Comparison of ENCODE assay signal across 8 cellular contexts in the genomic region with DNA sequence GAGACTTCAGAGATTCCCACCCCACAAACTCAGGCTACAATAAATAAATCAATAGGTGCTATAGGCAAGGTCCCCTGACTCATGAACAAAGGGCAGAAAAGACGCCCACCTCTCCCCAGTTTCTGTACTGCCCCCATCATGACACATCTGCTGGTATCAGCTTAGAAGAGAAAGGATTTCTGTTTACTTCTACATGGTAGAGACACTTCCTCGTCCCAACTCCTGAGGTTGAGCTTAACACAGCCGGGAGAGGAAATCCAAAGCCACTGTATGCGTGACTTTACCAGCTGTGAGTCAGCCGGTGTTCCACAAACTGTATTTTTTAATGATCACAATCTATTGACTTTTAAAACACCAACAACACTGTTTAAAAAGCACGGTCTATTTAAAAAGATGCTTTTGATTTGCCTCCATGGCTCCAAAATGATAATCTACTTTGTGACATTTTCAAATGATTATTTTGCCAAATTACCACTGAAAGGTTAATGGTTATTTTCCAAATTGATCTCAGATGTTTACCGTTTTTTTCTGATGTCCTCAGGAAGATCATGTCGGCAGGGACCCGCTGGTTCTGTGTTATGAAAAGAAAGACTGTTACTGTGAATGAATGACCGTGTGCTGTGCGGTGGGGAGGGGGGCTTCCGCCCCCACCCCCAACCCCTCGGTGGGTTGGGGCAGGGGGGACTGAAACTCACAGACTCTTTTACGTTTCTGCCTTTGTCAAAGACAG.
DNase-seq lines count a peak whose midpoint lies in the region; ATAC-seq, FAIRE-seq and TF ChIP-seq lines count a peak whose summit lies in the region.

No MANE protein-coding gene starts in this region.

- H3K4me1 Mint-ChIP-seq in T-cell: peaks cover 10 to 21% (median 17%) of the 10 kb centered on the region in 3 donors

- no peaks in the 10 kb centered on the region for H3K9me3 Mint-ChIP-seq in T-cell

- no peak for FAIRE-seq in bronchial epithelial cell (lab: Jason Lieb, UNC)

- peaks cover 18% of the 10 kb centered on the region for H3K4me1 ChIP-seq in mucosa of stomach (ENCODE audit: control insufficient read depth, insufficient read depth, low read length)

- peak overlapping the region; percentile 35 for H3K9ac ChIP-seq in mucosa of stomach (ENCODE audit: low read length)

- H3K9me3 ChIP-seq in mucosa of stomach (ENCODE audit: control insufficient read depth, low read length): no peaks in the 10 kb centered on the region

- H3K4me3 Mint-ChIP-seq in T-cell: no peak overlapping the region

- no peak for TF ChIP-seq CTCF in bronchial epithelial cell (IDR thresholded peaks at IDR 0.05; ENCODE audit: insufficient read depth, low read length, severe bottlenecking)

- H3K36me3 ChIP-seq in bronchial epithelial cell (ENCODE audit: control insufficient read depth, insufficient read depth, low read length) (peaks cover 2% of the 10 kb centered on the region), mucosa of stomach (ENCODE audit: control insufficient read depth, insufficient read depth, low read length) (peaks cover 5% of the 10 kb centered on the region)

- DNase-seq in CD1c-positive myeloid dendritic cell (ENCODE audit: extremely low spot score): peak; percentile 19
- peak; percentile 69 for DNase-seq in KBM-7
- peak; percentile 79 for DNase-seq in bronchial epithelial cell (ENCODE audit: low read depth)
- no peak for DNase-seq in cerebellar cortex (ENCODE audit: low spot score)
- DNase-seq in T-cell: no peak
- no peak for DNase-seq in inferior parietal cortex (ENCODE audit: extremely low spot score)

- H3K27me3 Mint-ChIP-seq in T-cell: peaks cover 11 to 26% of the 10 kb centered on the region in 2 donors

- H3K27me3 ChIP-seq in bronchial epithelial cell (ENCODE audit: control insufficient read depth, insufficient read depth, low read length) (no peaks in the 10 kb centered on the region), mucosa of stomach (ENCODE audit: control insufficient read depth, insufficient read depth, low read length) (no peaks in the 10 kb centered on the region)

- CTCF ChIA-PET in T-cell (lab: Charles Lee): no interaction called here

- H3K4me3 ChIP-seq in bronchial epithelial cell (ENCODE audit: low read depth, low read length): no peak overlapping the region
- H3K4me3 ChIP-seq in mucosa of stomach (ENCODE audit: low read length): no peak overlapping the region

- POLR2A ChIA-PET in T-cell (lab: Charles Lee): no interaction called here

- H3K36me3 Mint-ChIP-seq in T-cell: no peaks in the 10 kb centered on the region

- no peak overlapping the region for H3K27ac Mint-ChIP-seq in T-cell

- ATAC-seq in T-cell (replicated peaks in 1 of 4) (no peak), HG03457 (IDR thresholded peaks at IDR 0.05; ENCODE audit: unreplicated experiment) (no peak)

- in situ Hi-C loops in KBM-7 (cut with MboI; ENCODE audit: low pct_unique_long_range_greater_than_20kb, low sequenced_read_pairs): no loop called here

Comparison
In these comparisons a context has a peak if more than half of its experiments do, and no peak if none do; other contexts are left out.
1. DNase-seq: peak in CD1c-positive myeloid dendritic cell (single experiment), KBM-7 (single experiment) and bronchial epithelial cell (single experiment); none in cerebellar cortex (single experiment), T-cell (0 of 34) and inferior parietal cortex (single experiment).